Comparison of ENCODE assay signal across 8 cellular contexts in the genomic region with DNA sequence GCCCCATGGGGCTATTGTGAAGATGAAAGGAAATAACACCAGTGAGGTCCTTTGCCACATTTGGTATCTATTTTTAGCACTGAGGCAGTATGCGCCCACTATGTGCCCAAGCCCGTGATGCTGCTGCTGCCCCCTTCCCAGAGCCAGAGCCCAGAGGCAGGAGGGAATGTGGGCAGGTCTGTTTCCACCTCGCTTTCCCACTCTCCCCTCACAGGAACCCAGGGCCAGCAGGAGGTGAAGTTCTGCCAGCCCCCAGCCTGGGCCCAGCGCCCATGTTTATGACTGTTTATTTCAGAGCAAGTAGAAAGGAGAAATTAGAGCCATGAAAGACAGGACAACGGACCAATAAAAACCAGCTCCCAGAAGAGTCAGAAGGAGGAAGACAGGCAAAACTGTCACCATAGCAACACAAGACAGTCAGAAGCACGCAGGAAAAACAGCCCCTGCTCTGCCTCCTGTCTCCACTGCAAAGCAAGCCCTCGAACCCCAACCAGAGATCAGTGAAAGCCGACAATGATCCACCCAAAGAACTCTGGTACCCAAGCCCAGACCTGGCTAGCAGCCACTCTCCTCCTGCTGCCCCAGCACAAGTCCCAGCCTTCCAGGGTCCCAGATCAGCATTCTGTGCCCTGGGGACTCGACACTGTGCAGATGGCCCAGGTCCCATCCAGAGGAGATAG. TPM values are rescaled to one million over a fixed set of nuclear protein-coding genes. Genes with fewer than 3 reads are reported as not detected.
A peak's percentile ranks its signal among the peaks of the same experiment; 100 is the strongest.
DNase-seq lines count a peak whose midpoint lies in the region; TF ChIP-seq lines count a peak whose summit lies in the region.

No MANE protein-coding gene starts in this region.

- no peaks in the 10 kb centered on the region for H3K36me3 ChIP-seq in liver (ENCODE audit: control insufficient read depth in 4 of 4, insufficient read depth in 3 of 4, low read depth in 1 of 4, low read length in 3 of 4)

- peaks cover 19% of the 10 kb centered on the region for H3K27me3 Mint-ChIP-seq in chondrocyte (ENCODE audit: low read depth)

- H3K36me3 Mint-ChIP-seq in chondrocyte (ENCODE audit: low read depth) = no peaks in the 10 kb centered on the region

- H3K27me3 ChIP-seq in liver (ENCODE audit: control insufficient read depth in 4 of 4, insufficient read depth in 4 of 4, low read length in 3 of 4) = no peaks in the 10 kb centered on the region

- no peak for TF ChIP-seq CTCF in chondrocyte (IDR thresholded peaks at IDR 0.05)
- TF ChIP-seq CTCF in liver (IDR thresholded peaks at IDR 0.05; ENCODE audit: low read depth, low read length, missing input control) = no peak

- DNase-seq in NCI-H146 (lab: John Stamatoyannopoulos, UW) (peak; percentile 11), NCI-H146 treated with DMSO at 0.1 percent for 48 hours (lab: John Stamatoyannopoulos, UW; ENCODE audit: unreplicated experiment) (no peak), NCI-H748 (lab: John Stamatoyannopoulos, UW; ENCODE audit: unreplicated experiment) (peak; percentile 66), chondrocyte (ENCODE audit: low spot score) (no peak), stromal cell of bone marrow (ENCODE audit: low read depth) (peak; percentile 54), amniotic stem cell (lab: John Stamatoyannopoulos, UW) (no peak), NCI-H69 (lab: John Stamatoyannopoulos, UW) (no peak)

- no peaks in the 10 kb centered on the region for H3K9me3 Mint-ChIP-seq in chondrocyte (ENCODE audit: low read depth)

- H3K27ac ChIP-seq in liver (ENCODE audit: low read depth in 1 of 2, low read length in 2 of 2) = peak overlapping the region; percentile 65 to 71

- H3K27ac Mint-ChIP-seq in chondrocyte (ENCODE audit: unreplicated experiment) = no peak overlapping the region

- peak overlapping the region in 2 of 3 donors; percentile 60 to 71 for H3K4me3 ChIP-seq in liver (ENCODE audit: low read depth in 1 of 3, low read length in 3 of 3)

- H3K9ac ChIP-seq in liver (ENCODE audit: low read depth in 1 of 2, low read length in 2 of 2) = peak overlapping the region in 1 of 2 donors; percentile 24

- WGBS in liver = 57% methylated on average over 9 of the region's 9 CpGs

- no peak for TF ChIP-seq RAD21 in liver (IDR thresholded peaks at IDR 0.05)

- H3K4me1 ChIP-seq in liver (ENCODE audit: control insufficient read depth in 4 of 4, insufficient read depth in 4 of 4, low read length in 3 of 4) = peaks cover 0 to 11% (median 6%) of the 10 kb centered on the region in 4 donors

- peaks cover 16% of the 10 kb centered on the region for H3K4me1 Mint-ChIP-seq in chondrocyte (ENCODE audit: low read depth)

- no peaks in the 10 kb centered on the region for H3K9me3 ChIP-seq in liver (ENCODE audit: control insufficient read depth in 4 of 4, low read length in 3 of 4)

- H3K4me3 Mint-ChIP-seq in chondrocyte (ENCODE audit: unreplicated experiment) = peak overlapping the region; percentile 68

TF ChIP-seq in liver, 16 proteins besides CTCF, POLR2A, EP300 and RAD21:
- no peak for TF ChIP-seq RXRA (IDR thresholded peaks at IDR 0.05)
- TF ChIP-seq SP1 (IDR thresholded peaks at IDR 0.05) = peak; percentile 10
TF ChIP-seq in liver: peak in this region for 1.

RNA-seq across cellular contexts. Expression of a gene that starts 1.4 kb away (rescaled TPM):
- total RNA-seq in chondrocyte (2.0 to 2.1 TPM in 2 of 3 replicates, not detected in the other), liver (1 to 10 TPM; 3.1 to 4.3 TPM)
- polyA plus RNA-seq in liver = 1 to 10 TPM; 1.3 to 1.6 TPM

Comparison
In these comparisons a context has a peak if more than half of its experiments do, and no peak if none do; other contexts are left out.
1. DNase-seq: peak in NCI-H146 (single experiment), NCI-H748 (single experiment) and stromal cell of bone marrow (single experiment); none in NCI-H146 treated with DMSO at 0.1 percent for 48 hours (single experiment), chondrocyte (single experiment), amniotic stem cell (single experiment) and NCI-H69 (single experiment).